In the genomic region with DNA sequence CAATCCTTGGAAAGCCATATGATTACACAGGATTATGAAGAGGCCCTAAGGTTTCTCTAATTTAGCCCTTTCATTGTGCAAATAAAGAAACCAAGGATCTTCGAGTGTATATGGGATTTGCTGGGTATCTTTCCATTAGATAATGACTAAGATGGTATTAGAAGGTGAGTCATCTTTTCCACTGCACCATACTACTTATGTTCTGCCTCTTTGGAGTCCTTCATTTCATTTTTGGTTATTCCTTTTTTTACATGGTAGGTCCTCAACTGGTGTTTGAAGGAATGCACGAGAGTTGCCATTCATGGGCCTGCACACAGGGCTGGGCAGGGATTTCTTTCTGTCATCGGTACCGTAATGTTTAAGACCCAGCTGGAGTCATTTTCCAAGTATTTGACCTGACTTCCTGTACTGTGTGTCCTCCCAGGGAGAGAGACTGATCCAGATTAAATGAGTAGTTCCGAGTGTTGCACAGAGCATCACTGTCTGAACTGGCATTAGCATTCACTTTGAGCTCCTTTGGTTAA, we compare ENCODE assay signal across 9 cellular contexts.
DNase-seq lines count a peak whose midpoint lies in the region; ATAC-seq, FAIRE-seq and TF ChIP-seq lines count a peak whose summit lies in the region.
"Had no signal": no experiment of that assay in that cellular context is flagged by ENCODE, and none has a peak within 500 bp of the region (broad histone marks: within the 10 kb centered on the region; RNA-seq: fewer than 3 reads in every experiment).

No MANE protein-coding gene starts in this region.

- no peaks in the 10 kb centered on the region for H3K36me3 ChIP-seq in CD8-positive, alpha-beta T cell (ENCODE audit: insufficient read depth, low read length)
- no peaks in the 10 kb centered on the region for H3K36me3 ChIP-seq in BE2C

- H3K4me3 Mint-ChIP-seq in CD8-positive, alpha-beta T cell = peak overlapping the region; percentile 51
- no peak overlapping the region for H3K4me3 Mint-ChIP-seq in nephron
- H3K4me3 Mint-ChIP-seq: naive B cell had no signal

- CTCF ChIA-PET in CD8-positive, alpha-beta T cell (lab: Charles Lee) = interaction anchor here (0.7 to 2.0 kb wide), 7 partner anchors 9 to 274 kb away, joined by 3 to 4 read pairs (median 3); no protein-coding TSS in a partner anchor

- peaks cover 6% of the 10 kb centered on the region for H3K36me3 Mint-ChIP-seq in CD8-positive, alpha-beta T cell
- peaks cover under 1% of the 10 kb centered on the region for H3K36me3 Mint-ChIP-seq in nephron (ENCODE audit: low read depth)

- intact Hi-C loops in CD8-positive, alpha-beta T cell (cut with DNase I, micrococcal nuclease) = loop anchor here (1.0 to 5.0 kb wide), 10 partner anchors 14 to 120 kb away; a partner anchor contains a TSS

- H3K9me3 Mint-ChIP-seq in CD8-positive, alpha-beta T cell = no peaks in the 10 kb centered on the region
- H3K9me3 Mint-ChIP-seq in nephron = no peaks in the 10 kb centered on the region
- H3K9me3 Mint-ChIP-seq: naive B cell had no signal

- FAIRE-seq in GM19239 (lab: Jason Lieb, UNC) = no peak

- no peaks in the 10 kb centered on the region for H3K9me3 ChIP-seq in CD8-positive, alpha-beta T cell (ENCODE audit: low read length)
- H3K9me3 ChIP-seq in BE2C = no peaks in the 10 kb centered on the region

- peaks cover 72% of the 10 kb centered on the region for H3K4me1 Mint-ChIP-seq in CD8-positive, alpha-beta T cell (ENCODE audit: low read depth)
- peaks cover 23% of the 10 kb centered on the region for H3K4me1 Mint-ChIP-seq in nephron

- H3K27ac ChIP-seq in CD8-positive, alpha-beta T cell (ENCODE audit: low read depth, low read length) = peak overlapping the region; percentile 66

- POLR2A ChIA-PET in CD8-positive, alpha-beta T cell (lab: Charles Lee) = interaction anchor here (0.6 to 3.6 kb wide), 22 partner anchors 8 to 271 kb away, joined by 3 to 18 read pairs (median 4); a partner anchor contains a TSS

- no peaks in the 10 kb centered on the region for H3K27me3 Mint-ChIP-seq in CD8-positive, alpha-beta T cell (ENCODE audit: low read depth)
- H3K27me3 Mint-ChIP-seq in nephron (ENCODE audit: low read depth) = no peaks in the 10 kb centered on the region
- H3K27me3 Mint-ChIP-seq: naive B cell had no signal

- peak; percentile 0 for ATAC-seq in CD8-positive, alpha-beta T cell

- no peak for DNase-seq in CD8-positive, alpha-beta T cell
- DNase-seq in NCI-H82 treated with DMSO at 0.1 percent for 48 hours (lab: John Stamatoyannopoulos, UW; ENCODE audit: unreplicated experiment) (peak; percentile 8), dedifferentiated amniotic fluid mesenchymal stem cell (ENCODE audit: extremely low spot score) (peak; percentile 23), foreskin melanocyte (no peak), GM19239 (ENCODE audit: insufficient read length, low spot score) (no peak), BE2C (no peak), SKM-1 treated with dmso at 0.1 percent for 144 hours (lab: John Stamatoyannopoulos, UW; ENCODE audit: unreplicated experiment) (no peak)
- DNase-seq: naive B cell had no signal

- H3K4me3 ChIP-seq in CD8-positive, alpha-beta T cell (ENCODE audit: low read depth, low read length) = no peak overlapping the region
- no peak overlapping the region for H3K4me3 ChIP-seq in BE2C (ENCODE audit: low read depth, low read length)

- peak overlapping the region; percentile 92 for H3K27ac Mint-ChIP-seq in CD8-positive, alpha-beta T cell
- peak overlapping the region; percentile 75 to 82 (median 79) for H3K27ac Mint-ChIP-seq in nephron

- H3K4me1 ChIP-seq in CD8-positive, alpha-beta T cell (ENCODE audit: insufficient read depth, low read length) = peaks cover 44% of the 10 kb centered on the region
- H3K4me1 ChIP-seq in BE2C = peaks cover 3% of the 10 kb centered on the region; the same call in 1 of the 2 replicates

- TF ChIP-seq CTCF in CD8-positive, alpha-beta T cell (IDR thresholded peaks at IDR 0.05) = no peak
- no peak for TF ChIP-seq CTCF in nephron (IDR thresholded peaks at IDR 0.05; ENCODE audit: unreplicated experiment in 3 of 3)
- TF ChIP-seq CTCF in BE2C (IDR thresholded peaks at IDR 0.05; ENCODE audit: low read depth, low read length) = no peak

- no peaks in the 10 kb centered on the region for H3K27me3 ChIP-seq in CD8-positive, alpha-beta T cell (ENCODE audit: insufficient read depth, low read length)
- no peaks in the 10 kb centered on the region for H3K27me3 ChIP-seq in BE2C

Comparison
In these comparisons a context has a peak if more than half of its experiments do, and no peak if none do; other contexts are left out.
1. DNase-seq: peak in NCI-H82 treated with DMSO at 0.1 percent for 48 hours (single experiment) and dedifferentiated amniotic fluid mesenchymal stem cell (single experiment); none in CD8-positive, alpha-beta T cell (0 of 7), foreskin melanocyte (single experiment), GM19239 (single experiment), BE2C (single experiment) and SKM-1 treated with dmso at 0.1 percent for 144 hours (single experiment).